9 cellular contexts compared by ENCODE assay signal in genomic region chr1:17539526-17540254, GRCh38. TPM values are rescaled to one million over a fixed set of nuclear protein-coding genes. Genes with fewer than 3 reads are reported as not detected.
DNase-seq lines count a peak whose midpoint lies in the region; ATAC-seq lines count a peak whose summit lies in the region.
"Had no signal": no experiment of that assay in that cellular context is flagged by ENCODE, and none has a peak within 500 bp of the region (broad histone marks: within the 10 kb centered on the region; RNA-seq: fewer than 3 reads in every experiment).

TSS of gene ARHGEF10L (plus strand) at chr1:17539698. CDS start at chr1:17580596, 40,898 bp downstream.

- intact Hi-C loops in left ventricle myocardium superior (cut with micrococcal nuclease): no loop called here

- H3K4me3 Mint-ChIP-seq in activated naive CD8-positive, alpha-beta T cell treated with anti-CD3 and anti-CD28 coated beads for 36 hours: peak within 1 kb of the TSS; percentile 51

- H3K9ac ChIP-seq in rectal smooth muscle tissue (ENCODE audit: low read length): peak within 1 kb of the TSS; percentile 88

- H3K36me3 ChIP-seq in rectal smooth muscle tissue (ENCODE audit: control insufficient read depth, insufficient read depth, low read length): no peaks in the 10 kb centered on the region

- H3K27me3 Mint-ChIP-seq in activated naive CD8-positive, alpha-beta T cell treated with anti-CD3 and anti-CD28 coated beads for 36 hours: peaks cover 54% of the 10 kb centered on the region

- DNase-seq in NCI-H82 (lab: John Stamatoyannopoulos, UW) (peak; percentile 53), NCI-H82 treated with DMSO at 0.1 percent for 48 hours (lab: John Stamatoyannopoulos, UW; ENCODE audit: unreplicated experiment) (no peak), left ventricle myocardium superior (peak; percentile 70), NCI-H2107 (lab: John Stamatoyannopoulos, UW) (no peak)
- DNase-seq in activated naive CD8-positive, alpha-beta T cell treated with anti-CD3 and anti-CD28 coated beads for 36 hours: no peak
- DNase-seq in central memory CD4-positive, alpha-beta T cell: no peak

- no peaks in the 10 kb centered on the region for H3K36me3 Mint-ChIP-seq in activated naive CD8-positive, alpha-beta T cell treated with anti-CD3 and anti-CD28 coated beads for 36 hours

- H3K4me3 ChIP-seq in rectal smooth muscle tissue (ENCODE audit: low read length): peak within 1 kb of the TSS; percentile 73

- peaks cover 2% of the 10 kb centered on the region for H3K4me1 Mint-ChIP-seq in activated naive CD8-positive, alpha-beta T cell treated with anti-CD3 and anti-CD28 coated beads for 36 hours

- peak within 1 kb of the TSS; percentile 84 for H3K27ac ChIP-seq in rectal smooth muscle tissue (ENCODE audit: low read depth, low read length)

- peaks cover 2% of the 10 kb centered on the region for H3K9me3 Mint-ChIP-seq in activated naive CD8-positive, alpha-beta T cell treated with anti-CD3 and anti-CD28 coated beads for 36 hours

- peaks cover 20% of the 10 kb centered on the region for H3K4me1 ChIP-seq in rectal smooth muscle tissue (ENCODE audit: control insufficient read depth, insufficient read depth, low read length)

- peak; percentile 50 for ATAC-seq in left ventricle myocardium superior
- no peak for ATAC-seq in GM19467 (IDR thresholded peaks at IDR 0.05; ENCODE audit: unreplicated experiment)

- H3K27ac Mint-ChIP-seq in activated naive CD8-positive, alpha-beta T cell treated with anti-CD3 and anti-CD28 coated beads for 36 hours: no peak within 1 kb of the TSS

- no peaks in the 10 kb centered on the region for H3K27me3 ChIP-seq in rectal smooth muscle tissue (ENCODE audit: control insufficient read depth, insufficient read depth, low read length)

RNA-seq across cellular contexts. Expression of gene ARHGEF10L, which starts in this region (rescaled TPM):
- total RNA-seq in activated naive CD8-positive, alpha-beta T cell treated with anti-CD3 and anti-CD28 coated beads for 36 hours: not detected
- 54.9 TPM for total RNA-seq in left ventricle myocardium superior
- total RNA-seq: activated CD8-positive, alpha-beta memory T cell treated with anti-CD3 and anti-CD28 coated beads for 36 hours had no signal

Comparison
In these comparisons a context has a peak if more than half of its experiments do, and no peak if none do; other contexts are left out.
1. RNA of gene ARHGEF10L (total RNA-seq): 54.9 TPM in left ventricle myocardium superior (single experiment); not detected in activated naive CD8-positive, alpha-beta T cell treated with anti-CD3 and anti-CD28 coated beads for 36 hours; every median in the first group is over 10 times any median in the second.
2. DNase-seq: peak in NCI-H82 (single experiment) and left ventricle myocardium superior (single experiment); none in NCI-H82 treated with DMSO at 0.1 percent for 48 hours (single experiment), activated naive CD8-positive, alpha-beta T cell treated with anti-CD3 and anti-CD28 coated beads for 36 hours (single experiment), central memory CD4-positive, alpha-beta T cell (single experiment) and NCI-H2107 (single experiment).